In genomic region chr21:39388038-39388810, GRCh38 we compare ENCODE assay signal across 8 cellular contexts. TPM values are rescaled to one million over a fixed set of nuclear protein-coding genes. Genes with fewer than 3 reads are reported as not detected.
DNase-seq lines count a peak whose midpoint lies in the region; ATAC-seq and TF ChIP-seq lines count a peak whose summit lies in the region.

No MANE protein-coding gene starts in this region.

- peaks cover 19% of the 10 kb centered on the region for H3K4me1 ChIP-seq in Panc1 (ENCODE audit: control insufficient read depth, insufficient read depth, low read length)

- no peaks in the 10 kb centered on the region for H3K27me3 Mint-ChIP-seq in naive thymus-derived CD8-positive, alpha-beta T cell
- no peaks in the 10 kb centered on the region for H3K27me3 Mint-ChIP-seq in stimulated activated memory B cell treated with anti-CD40 and anti-IgM and Interleukin-4, amounts not matched to agents 10 μg/mL and 1 μg/mL and 100 μg/mL, for 72 hours

- no peaks in the 10 kb centered on the region for H3K9me3 ChIP-seq in Panc1 (ENCODE audit: control insufficient read depth, insufficient read depth, low read depth, low read length)

- peak overlapping the region; percentile 81 to 93 (median 88) for H3K4me3 Mint-ChIP-seq in naive thymus-derived CD8-positive, alpha-beta T cell
- peak overlapping the region; percentile 89 for H3K4me3 Mint-ChIP-seq in stimulated activated memory B cell treated with anti-CD40 and anti-IgM and Interleukin-4, amounts not matched to agents 10 μg/mL and 1 μg/mL and 100 μg/mL, for 72 hours

- BruUV-seq in Panc1 (replicated peaks; lab: Mats Ljungman, UMichigan): no TSS peak

- H3K27ac Mint-ChIP-seq in naive thymus-derived CD8-positive, alpha-beta T cell: peak overlapping the region; percentile 63 to 96 (median 90)
- peak overlapping the region; percentile 80 for H3K27ac Mint-ChIP-seq in stimulated activated memory B cell treated with anti-CD40 and anti-IgM and Interleukin-4, amounts not matched to agents 10 μg/mL and 1 μg/mL and 100 μg/mL, for 72 hours

- POLR2A ChIA-PET in Panc1 (lab: Charles Lee): no interaction called here
- POLR2A ChIA-PET in naive thymus-derived CD8-positive, alpha-beta T cell (lab: Charles Lee): interaction anchor here (1.2 to 3.1 kb wide), 3 partner anchors 40 to 205 kb away, joined by 7 to 30 read pairs (median 30); partner anchors contain the start of genes BRWD1, HMGN1 and PSMG1

- H3K4me3 ChIP-seq in Jurkat, Clone E6-1 (ENCODE audit: low read length): peak overlapping the region; percentile 66
- H3K4me3 ChIP-seq in Panc1 (ENCODE audit: low read depth in 2 of 2, low read length in 2 of 2) (peak overlapping the region; percentile 44 to 65), fibroblast of mammary gland (ENCODE audit: control insufficient read depth, low read depth, low read length) (peak overlapping the region; percentile 63)

- peaks cover 0 to 28% (median 6%) of the 10 kb centered on the region in 3 donors for H3K36me3 Mint-ChIP-seq in naive thymus-derived CD8-positive, alpha-beta T cell
- H3K36me3 Mint-ChIP-seq in stimulated activated memory B cell treated with anti-CD40 and anti-IgM and Interleukin-4, amounts not matched to agents 10 μg/mL and 1 μg/mL and 100 μg/mL, for 72 hours: peaks cover 30% of the 10 kb centered on the region

- ATAC-seq in GM21786 (IDR thresholded peaks at IDR 0.05; ENCODE audit: unreplicated experiment): peak; percentile 83
- ATAC-seq in Panc1: peak; percentile 89
- peak; percentile 79 to 81 for ATAC-seq in naive thymus-derived CD8-positive, alpha-beta T cell
- ATAC-seq in stimulated activated memory B cell treated with anti-CD40 and anti-IgM and Interleukin-4, amounts not matched to agents 10 μg/mL and 1 μg/mL and 100 μg/mL, for 72 hours: peak; percentile 85

- H3K27ac ChIP-seq in Panc1 (ENCODE audit: low read length): peak overlapping the region; percentile 83

- intact Hi-C loops in Panc1 (cut with micrococcal nuclease; ENCODE audit: unreplicated experiment): no loop called here

- H3K9me3 Mint-ChIP-seq in naive thymus-derived CD8-positive, alpha-beta T cell: no peaks in the 10 kb centered on the region
- no peaks in the 10 kb centered on the region for H3K9me3 Mint-ChIP-seq in stimulated activated memory B cell treated with anti-CD40 and anti-IgM and Interleukin-4, amounts not matched to agents 10 μg/mL and 1 μg/mL and 100 μg/mL, for 72 hours

- H3K36me3 ChIP-seq in Panc1 (ENCODE audit: control insufficient read depth, insufficient read depth, low read length): no peaks in the 10 kb centered on the region; the same call in 1 of the 2 replicates

- CTCF ChIA-PET in Panc1 (lab: Charles Lee): interaction anchor here (0.6 to 0.9 kb wide), 3 partner anchors 13 to 205 kb away, joined by 3 to 5 read pairs (median 3); partner anchors contain the start of gene PSMG1

- H3K27me3 ChIP-seq in Panc1 (ENCODE audit: control insufficient read depth, insufficient read depth, low read length): no peaks in the 10 kb centered on the region

- peaks cover 15 to 40% (median 33%) of the 10 kb centered on the region in 4 donors for H3K4me1 Mint-ChIP-seq in naive thymus-derived CD8-positive, alpha-beta T cell
- peaks cover 32% of the 10 kb centered on the region for H3K4me1 Mint-ChIP-seq in stimulated activated memory B cell treated with anti-CD40 and anti-IgM and Interleukin-4, amounts not matched to agents 10 μg/mL and 1 μg/mL and 100 μg/mL, for 72 hours

- TF ChIP-seq CTCF in Panc1 (IDR thresholded peaks at IDR 0.05) (peak; percentile 93), fibroblast of mammary gland (conservative IDR thresholded peaks at IDR 0.05; ENCODE audit: control insufficient read depth, insufficient read depth, low read depth, low read length) (peak; percentile 76)

- in situ Hi-C loops in Panc1 (cut with HindIII; ENCODE audit: low pct_unique_long_range_greater_than_20kb, low sequenced_read_pairs): no loop called here

- DNase-seq in DMS79 treated with DMSO at 0.1 percent for 48 hours (lab: John Stamatoyannopoulos, UW) (peak; percentile 68), Panc1 (ENCODE audit: low read depth, low spot score) (peak; percentile 43), activated T-helper 1 cell treated with Interleukin-2 at 50 U/mL for 16 hours (ENCODE audit: low read depth) (peak; percentile 79), fibroblast of mammary gland (ENCODE audit: low read depth) (peak; percentile 79)
- DNase-seq in Jurkat, Clone E6-1 (ENCODE audit: low read depth, low spot score): peak; percentile 53
- peak; percentile 72 to 94 (median 85) for DNase-seq in naive thymus-derived CD8-positive, alpha-beta T cell

RNA-seq across cellular contexts. Expression of gene HMGN1, which starts 39.3 kb away (rescaled TPM):
- 649 TPM for polyA plus RNA-seq in Jurkat, Clone E6-1 (2012; ENCODE audit: insufficient read depth, insufficient read length)
- 293 TPM for total RNA-seq in Panc1 (2021; ENCODE audit: unreplicated experiment)
- 300 TPM for polyA plus RNA-seq in Panc1 (2012; ENCODE audit: insufficient read length)
- total RNA-seq in naive thymus-derived CD8-positive, alpha-beta T cell: 100 to 1,000 TPM; 252 to 263 TPM
- 100 to 1,000 TPM; 248 to 285 (median 249) TPM for polyA plus RNA-seq in naive thymus-derived CD8-positive, alpha-beta T cell

RNA-seq across cellular contexts. Expression of gene LCA5L, which starts 57.4 kb away (rescaled TPM):
- polyA plus RNA-seq in Jurkat, Clone E6-1 (2012; ENCODE audit: insufficient read depth, insufficient read length): 0.90 TPM
- 0.87 TPM for total RNA-seq in Panc1 (2021; ENCODE audit: unreplicated experiment)
- polyA plus RNA-seq in Panc1 (2012; ENCODE audit: insufficient read length): 0.70 TPM
- under 1 TPM; 0.23 to 0.77 TPM for total RNA-seq in naive thymus-derived CD8-positive, alpha-beta T cell
- under 1 TPM in 1 of 3 donors, not detected in 2; 0.95 TPM for polyA plus RNA-seq in naive thymus-derived CD8-positive, alpha-beta T cell

Comparison
In these comparisons a context has a peak if more than half of its experiments do, and no peak if none do; other contexts are left out.
1. Peak in every context shown above with its lines: DNase-seq, ATAC-seq, H3K4me3 ChIP-seq and H3K27ac ChIP-seq.